12 cellular contexts compared by ENCODE assay signal in genomic region chr20:6575912-6576391, GRCh38.
A peak's percentile ranks its signal among the peaks of the same experiment; 100 is the strongest.
DNase-seq lines count a peak whose midpoint lies in the region; ATAC-seq and TF ChIP-seq lines count a peak whose summit lies in the region.
"Had no signal": no experiment of that assay in that cellular context is flagged by ENCODE, and none has a peak within 500 bp of the region (broad histone marks: within the 10 kb centered on the region; RNA-seq: fewer than 3 reads in every experiment).

No MANE protein-coding gene starts in this region.

- TF ChIP-seq CTCF in AG04450 (IDR thresholded peaks at IDR 0.05; ENCODE audit: low read depth, low read length), result no peak
- TF ChIP-seq CTCF in fibroblast of villous mesenchyme (IDR thresholded peaks at IDR 0.05; ENCODE audit: insufficient read depth, low read depth, low read length), result no peak

- no peaks in the 10 kb centered on the region for H3K9me3 ChIP-seq in AG04450 (ENCODE audit: control insufficient read depth, insufficient read depth, low read length)
- H3K9me3 ChIP-seq: tibial artery had no signal

- POLR2A ChIA-PET in AG04450 (lab: Yijun Ruan, JAX), result interaction anchor here (1.9 kb wide), 1 partner anchor 42 kb away, joined by 11 read pairs; no protein-coding TSS in a partner anchor

- peak; percentile 68 for ATAC-seq in HG02588 (IDR thresholded peaks at IDR 0.05; ENCODE audit: unreplicated experiment)
- ATAC-seq in GM21447 (IDR thresholded peaks at IDR 0.05; ENCODE audit: unreplicated experiment), result no peak
- ATAC-seq in GM21576 (IDR thresholded peaks at IDR 0.05; ENCODE audit: unreplicated experiment), result no peak
- ATAC-seq: activated CD4-positive, alpha-beta T cell treated with anti-CD3 and anti-CD28 coated beads for 36 hours had no signal

- CTCF ChIA-PET in AG04450 (lab: Charles Lee), result interaction anchor here (0.6 to 2.4 kb wide), 4 partner anchors 17 to 1125 kb away, joined by 3 to 7 read pairs (median 4); no protein-coding TSS in a partner anchor

- no peak overlapping the region for H3K4me3 ChIP-seq in AG04450 (ENCODE audit: low read depth, low read length)
- H3K4me3 ChIP-seq in fibroblast of villous mesenchyme (ENCODE audit: low read depth, low read length), result no peak overlapping the region
- H3K4me3 ChIP-seq: tibial artery had no signal

- peak; percentile 58 for DNase-seq in AG04450 (ENCODE audit: low read depth, low spot score)
- DNase-seq in OCI-M1 (lab: John Stamatoyannopoulos, UW), result peak; percentile 74
- DNase-seq in fibroblast of villous mesenchyme (ENCODE audit: low read depth), result peak; percentile 52
- DNase-seq in activated effector memory CD4-positive, alpha-beta T cell treated with Interleukin-2 at 50 U/mL for 16 hours, result no peak
- no peak for DNase-seq in NCI-H345 (lab: John Stamatoyannopoulos, UW)
- DNase-seq: activated CD4-positive, alpha-beta T cell treated with anti-CD3 and anti-CD28 coated beads for 36 hours; NCI-H1092; tibial artery had no signal

- no peaks in the 10 kb centered on the region for H3K27me3 ChIP-seq in AG04450 (ENCODE audit: control insufficient read depth, insufficient read depth, low read length)
- H3K27me3 ChIP-seq: tibial artery had no signal

- peak overlapping the region; percentile 40 for H3K27ac ChIP-seq in AG04450 (ENCODE audit: low read depth, low read length)
- H3K27ac ChIP-seq: parathyroid adenoma, tibial artery had no signal

Comparison
In these comparisons a context has a peak if more than half of its experiments do, and no peak if none do; other contexts are left out.
1. DNase-seq: peak in AG04450 (single experiment), OCI-M1 (single experiment) and fibroblast of villous mesenchyme (single experiment); none in activated effector memory CD4-positive, alpha-beta T cell treated with Interleukin-2 at 50 U/mL for 16 hours (single experiment) and NCI-H345 (single experiment).